Comparison of ENCODE assay signal across 9 cellular contexts in the genomic region with DNA sequence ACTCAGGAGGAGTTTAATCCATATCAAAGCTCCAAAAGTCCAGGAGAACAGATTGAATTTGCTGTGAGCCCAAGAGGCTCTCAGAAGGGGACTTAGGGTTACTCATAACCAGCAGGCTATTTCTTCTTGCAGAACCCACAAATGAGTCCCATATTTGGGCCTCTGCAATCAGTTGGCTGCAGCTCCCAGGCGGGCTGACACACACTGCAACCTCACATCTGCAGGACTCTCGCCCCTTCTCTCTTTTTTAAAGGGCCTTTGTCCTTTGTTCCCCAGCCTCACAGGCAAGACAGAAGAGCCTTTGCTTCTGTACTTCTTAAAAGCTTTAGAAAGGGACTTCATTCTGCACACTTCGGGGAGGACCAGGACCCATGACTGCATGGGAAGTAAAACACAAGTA. TPM values are rescaled to one million over a fixed set of nuclear protein-coding genes. Genes with fewer than 3 reads are reported as not detected.
A peak's percentile ranks its signal among the peaks of the same experiment; 100 is the strongest.
DNase-seq lines count a peak whose midpoint lies in the region; ATAC-seq and TF ChIP-seq lines count a peak whose summit lies in the region.
"Had no signal": no experiment of that assay in that cellular context is flagged by ENCODE, and none has a peak within 500 bp of the region (broad histone marks: within the 10 kb centered on the region; RNA-seq: fewer than 3 reads in every experiment).

No MANE protein-coding gene starts in this region.

- H2AFZ ChIP-seq in OCI-LY3 (ENCODE audit: low read depth, low read length): no peak overlapping the region

- intact Hi-C loops in left ventricle myocardium inferior (cut with micrococcal nuclease): no loop called here

- H3K9ac ChIP-seq in OCI-LY3 (ENCODE audit: low read length): no peak overlapping the region

- TF ChIP-seq CTCF in OCI-LY3 (IDR thresholded peaks at IDR 0.05; ENCODE audit: low read depth, low read length): no peak
- TF ChIP-seq CTCF in left ventricle myocardium inferior (IDR thresholded peaks at IDR 0.05; ENCODE audit: borderline replicate concordance): no peak
- TF ChIP-seq CTCF in endothelial cell (IDR thresholded peaks at IDR 0.05; ENCODE audit: unreplicated experiment): no peak

- no peaks in the 10 kb centered on the region for H3K4me1 Mint-ChIP-seq in endothelial cell (ENCODE audit: unreplicated experiment)

- DNase-seq in left ventricle myocardium inferior: peak; percentile 59
- no peak for DNase-seq in endothelial cell (ENCODE audit: low spot score)
- no peak for DNase-seq in NCI-H748 (lab: John Stamatoyannopoulos, UW; ENCODE audit: unreplicated experiment)
- DNase-seq in NAMALWA (ENCODE audit: low spot score): no peak
- no peak for DNase-seq in NCI-H2171 (lab: John Stamatoyannopoulos, UW)
- DNase-seq: NCI-H524 treated with DMSO at 0.1 percent for 48 hours had no signal

- H3K4me3 ChIP-seq in OCI-LY3 (ENCODE audit: low read length) (no peak overlapping the region), left ventricle myocardium inferior (peak overlapping the region; percentile 0)

- H3K4me3 Mint-ChIP-seq in endothelial cell (ENCODE audit: unreplicated experiment): no peak overlapping the region

- peaks cover 99% of the 10 kb centered on the region for H3K79me2 ChIP-seq in OCI-LY3 (ENCODE audit: low read length)

- peaks cover 1% of the 10 kb centered on the region for H3K27me3 Mint-ChIP-seq in endothelial cell (ENCODE audit: unreplicated experiment)

- H3K27me3 ChIP-seq in OCI-LY3 (ENCODE audit: low read depth, low read length) (no peaks in the 10 kb centered on the region), left ventricle myocardium inferior (ENCODE audit: low read depth) (no peaks in the 10 kb centered on the region)

- H3K36me3 Mint-ChIP-seq in endothelial cell (ENCODE audit: low read depth, unreplicated experiment): peaks cover 13% of the 10 kb centered on the region

- H3K4me1 ChIP-seq in OCI-LY3 (ENCODE audit: low read length): peaks cover 27% of the 10 kb centered on the region
- peaks cover 82% of the 10 kb centered on the region for H3K4me1 ChIP-seq in left ventricle myocardium inferior

- peak overlapping the region; percentile 11; the same call in 1 of the 2 replicates for H3K4me2 ChIP-seq in OCI-LY3 (ENCODE audit: low read length)

- peak overlapping the region; percentile 31; the same call in 1 of the 2 replicates for H3K27ac ChIP-seq in OCI-LY3 (ENCODE audit: low read length)
- peak overlapping the region; percentile 86 for H3K27ac ChIP-seq in left ventricle myocardium inferior (replicated peaks)
- peak overlapping the region; percentile 83 for H3K27ac ChIP-seq in temporal lobe (ENCODE audit: low read depth, low read length)

- no peaks in the 10 kb centered on the region for H3K9me3 Mint-ChIP-seq in endothelial cell (ENCODE audit: unreplicated experiment)

- peak; percentile 92 for ATAC-seq in GM19463 (IDR thresholded peaks at IDR 0.05; ENCODE audit: unreplicated experiment)

- no peaks in the 10 kb centered on the region for H3K9me3 ChIP-seq in OCI-LY3 (ENCODE audit: insufficient read depth, low read length)
- no peaks in the 10 kb centered on the region for H3K9me3 ChIP-seq in left ventricle myocardium inferior (replicated peaks)

- peaks cover 78% of the 10 kb centered on the region for H4K20me1 ChIP-seq in OCI-LY3 (ENCODE audit: insufficient read depth, low read length)

- H3K27ac Mint-ChIP-seq in endothelial cell (ENCODE audit: unreplicated experiment): no peak overlapping the region

- peaks cover 48% of the 10 kb centered on the region for H3K36me3 ChIP-seq in OCI-LY3 (replicated peaks; ENCODE audit: low read depth, low read length)
- no peaks in the 10 kb centered on the region for H3K36me3 ChIP-seq in left ventricle myocardium inferior

RNA-seq across cellular contexts. Expression of gene CREB3L2, which starts 26.7 kb away (rescaled TPM):
- total RNA-seq in left ventricle myocardium inferior (28.9 TPM), temporal lobe (1.7 TPM), endothelial cell (ENCODE audit: unreplicated experiment) (50.6 TPM)

Comparison
In these comparisons a context has a peak if more than half of its experiments do, and no peak if none do; other contexts are left out.
1. H3K27ac ChIP-seq: peak in every context shown above with its lines; median percentile 86 in left ventricle myocardium inferior; 83 in temporal lobe; 31 in OCI-LY3.
2. RNA of gene CREB3L2, which starts 26.7 kb away (total RNA-seq): 50.6 TPM in endothelial cell (single experiment) and 28.9 TPM in left ventricle myocardium inferior (single experiment); 1.7 TPM in temporal lobe (single experiment); every median in the first group is over 10 times any median in the second.